In the genomic region with DNA sequence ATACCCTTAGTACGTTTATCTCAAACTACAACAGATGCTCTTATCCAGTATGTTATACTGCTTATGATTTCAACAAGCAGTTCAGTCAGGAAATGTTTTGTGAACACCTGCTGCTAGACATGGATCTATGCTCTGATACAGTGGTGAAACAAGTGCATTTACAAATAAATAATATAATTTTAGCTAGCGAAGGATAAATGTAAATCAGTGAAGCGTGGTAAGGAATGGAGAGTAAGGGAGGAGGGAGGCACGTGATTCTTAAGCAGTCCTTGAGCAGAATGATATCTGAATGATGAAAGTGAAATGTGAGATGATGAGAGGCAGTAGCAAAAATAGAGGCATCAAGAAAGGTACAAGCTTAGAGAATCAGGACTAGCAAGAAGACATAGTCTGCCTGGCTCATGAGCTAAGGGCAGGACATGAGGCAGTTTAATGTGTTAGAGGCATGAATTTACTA, we compare ENCODE assay signal across 23 cellular contexts. TPM values are rescaled to one million over a fixed set of nuclear protein-coding genes. Genes with fewer than 3 reads are reported as not detected.
DNase-seq lines count a peak whose midpoint lies in the region; ATAC-seq and TF ChIP-seq lines count a peak whose summit lies in the region.
"Had no signal": no experiment of that assay in that cellular context is flagged by ENCODE, and none has a peak within 500 bp of the region (broad histone marks: within the 10 kb centered on the region; RNA-seq: fewer than 3 reads in every experiment).

No MANE protein-coding gene starts in this region.

- POLR2A ChIA-PET in IMR-90 (lab: Charles Lee; ENCODE audit: unreplicated experiment) = no interaction called here

- no peak for DNase-seq in left ventricle myocardium inferior
- no peak for DNase-seq in right atrium auricular region (ENCODE audit: low spot score)
- DNase-seq in IMR-90 = no peak
- peak; percentile 39 to 52 for DNase-seq in NCI-H524 (lab: John Stamatoyannopoulos, UW)
- no peak for DNase-seq in smooth muscle cell (lab: John Stamatoyannopoulos, UW; ENCODE audit: unreplicated experiment)
- DNase-seq in T-helper 9 cell = no peak
- no peak for DNase-seq in neural progenitor cell (ENCODE audit: low spot score)
- no peak for DNase-seq in HuH-7.5 (ENCODE audit: low spot score)
- DNase-seq: activated B cell treated with CpG ODN at 0.5 μM for 24 hours; activated CD4-positive, alpha-beta T cell treated with anti-CD3 and anti-CD28 coated beads, Interleukin-2, amount 50 U/mL, for 4 hours; activated CD8-positive, alpha-beta memory T cell treated with anti-CD3 and anti-CD28 coated beads, Interleukin-2, amount 50 U/mL, for 4 hours; anterior cingulate cortex; GDM1; GOT3; lower lobe of right lung; mucosa of descending colon; NCI-H1930; nephron progenitor cell; T1000; upper lobe of left lung had no signal

- H3K36me3 ChIP-seq in left ventricle myocardium inferior (peaks cover 34% of the 10 kb centered on the region), right atrium auricular region (peaks cover 9% of the 10 kb centered on the region), IMR-90 (ENCODE audit: control insufficient read depth, insufficient read depth, low read length) (peaks cover 12% of the 10 kb centered on the region), smooth muscle cell (ENCODE audit: low read depth) (peaks cover 32% of the 10 kb centered on the region), neural progenitor cell (peaks cover 25% of the 10 kb centered on the region)

- H3K27me3 Mint-ChIP-seq in neural progenitor cell (ENCODE audit: insufficient read depth, low read depth) = no peaks in the 10 kb centered on the region
- H3K27me3 Mint-ChIP-seq: activated B cell treated with CpG ODN at 0.5 μM for 24 hours had no signal

- 0 out of 2 replicates have a peak overlapping the region, but pooled peaks have one; percentile 7 for H3K23ac ChIP-seq in IMR-90 (ENCODE audit: low read depth, low read length)

- intact Hi-C loops in left ventricle myocardium inferior (cut with micrococcal nuclease) = loop anchor here (10.0 kb wide), 1 partner anchor 120 kb away; no protein-coding TSS in a partner anchor
- intact Hi-C loops in IMR-90 (cut with micrococcal nuclease) = no loop called here

- H3K9me3 ChIP-seq in left ventricle myocardium inferior (replicated peaks) = no peaks in the 10 kb centered on the region
- H3K9me3 ChIP-seq in right atrium auricular region = no peaks in the 10 kb centered on the region
- H3K9me3 ChIP-seq in IMR-90 (ENCODE audit: control insufficient read depth, insufficient read depth, low read length) = no peaks in the 10 kb centered on the region
- no peaks in the 10 kb centered on the region for H3K9me3 ChIP-seq in smooth muscle cell (replicated peaks; ENCODE audit: low read depth)
- H3K9me3 ChIP-seq in neural progenitor cell (ENCODE audit: low read depth) = no peaks in the 10 kb centered on the region
- H3K9me3 ChIP-seq: lower lobe of right lung, mucosa of descending colon, upper lobe of left lung had no signal

- H4K20me1 ChIP-seq in IMR-90 (ENCODE audit: insufficient read depth, low read length) (no peaks in the 10 kb centered on the region; the same call in 1 of the 2 replicates), smooth muscle cell (ENCODE audit: low read depth) (peaks cover 36% of the 10 kb centered on the region), neural progenitor cell (ENCODE audit: low read depth) (peaks cover 33% of the 10 kb centered on the region)

- H3K18ac ChIP-seq in IMR-90 (ENCODE audit: low read depth, low read length) = no peak overlapping the region

- TF ChIP-seq RAD21 in IMR-90 (IDR thresholded peaks at IDR 0.05; ENCODE audit: low read length) = no peak

- no TSS peak for BruUV-seq in IMR-90 (replicated peaks; lab: Mats Ljungman, UMichigan)

- no peak overlapping the region for H2BK20ac ChIP-seq in IMR-90 (ENCODE audit: low read depth, low read length)

- H3K4ac ChIP-seq in IMR-90 (ENCODE audit: low read depth, low read length) = no peak overlapping the region

- H4K91ac ChIP-seq in IMR-90 (ENCODE audit: insufficient read depth, low read depth, low read length) = no peak overlapping the region

- no peak overlapping the region for H4K5ac ChIP-seq in IMR-90 (ENCODE audit: low read depth, low read length)

- H3K9ac ChIP-seq in IMR-90 (ENCODE audit: low read depth, low read length) (no peak overlapping the region), smooth muscle cell (ENCODE audit: low read depth) (peak overlapping the region; percentile 19), neural progenitor cell (no peak overlapping the region)
- H3K9ac ChIP-seq: KMS-11 had no signal

- no peaks in the 10 kb centered on the region for H3F3A ChIP-seq in smooth muscle cell (ENCODE audit: low read depth)
- H3F3A ChIP-seq in neural progenitor cell (ENCODE audit: low read depth) = no peaks in the 10 kb centered on the region

- no peak overlapping the region for H2BK15ac ChIP-seq in IMR-90 (ENCODE audit: low read depth, low read length)

- no peak overlapping the region for H3K27ac Mint-ChIP-seq in neural progenitor cell
- H3K27ac Mint-ChIP-seq: activated B cell treated with CpG ODN at 0.5 μM for 24 hours; activated naive CD4-positive, alpha-beta T cell treated with anti-CD3 and anti-CD28 coated beads, Interleukin-2, amount 50 U/mL, for 72 hours; activated T-helper 2 cell treated with anti-CD3 and anti-CD28 coated beads, Interferon-gamma antibody, Interleukin-2, Interleukin-4, amounts not matched to agents 10 μg/mL and 5 μg/mL and 100 μg/mL, durations not matched to agents 14 hours and 24 hours and 36 hours; nephron progenitor cell had no signal

- H2AFZ ChIP-seq in IMR-90 (replicated peaks; ENCODE audit: low read length, poor library complexity) (no peak overlapping the region), smooth muscle cell (ENCODE audit: low read depth) (no peak overlapping the region), neural progenitor cell (replicated peaks) (no peak overlapping the region)

- no peaks in the 10 kb centered on the region for H3K27me3 ChIP-seq in left ventricle myocardium inferior (ENCODE audit: low read depth)
- H3K27me3 ChIP-seq in right atrium auricular region = no peaks in the 10 kb centered on the region
- no peaks in the 10 kb centered on the region for H3K27me3 ChIP-seq in IMR-90 (ENCODE audit: control insufficient read depth, insufficient read depth, low read length)
- H3K27me3 ChIP-seq in smooth muscle cell (ENCODE audit: low read depth) = no peaks in the 10 kb centered on the region
- H3K27me3 ChIP-seq in neural progenitor cell = no peaks in the 10 kb centered on the region
- H3K27me3 ChIP-seq: upper lobe of left lung had no signal

- H3K36me3 Mint-ChIP-seq in neural progenitor cell = peaks cover 22% of the 10 kb centered on the region

- peaks cover 7% of the 10 kb centered on the region for H3K4me1 Mint-ChIP-seq in neural progenitor cell

- TF ChIP-seq CTCF in left ventricle myocardium inferior (IDR thresholded peaks at IDR 0.05; ENCODE audit: borderline replicate concordance) (no peak), right atrium auricular region (IDR thresholded peaks at IDR 0.05) (no peak), IMR-90 (conservative IDR thresholded peaks at IDR 0.05; ENCODE audit: low read depth, low read length) (no peak), smooth muscle cell (IDR thresholded peaks at IDR 0.05; ENCODE audit: borderline replicate concordance, insufficient read depth, poor library complexity, severe bottlenecking) (no peak), neural progenitor cell (IDR thresholded peaks at IDR 0.05) (no peak)

- dilution Hi-C loops in IMR-90 (cut with HindIII; ENCODE audit: low sequenced_read_pairs, unreplicated experiment) = no loop called here

- no peak overlapping the region for H3K4me3 Mint-ChIP-seq in neural progenitor cell
- H3K4me3 Mint-ChIP-seq: activated B cell treated with CpG ODN at 0.5 μM for 24 hours, nephron progenitor cell had no signal

- H3K27ac ChIP-seq in left ventricle myocardium inferior (replicated peaks) (peak overlapping the region; percentile 13), right atrium auricular region (peak overlapping the region in 1 of 2 donors; percentile 20), IMR-90 (ENCODE audit: insufficient read depth, low read length) (no peak overlapping the region), smooth muscle cell (ENCODE audit: low read depth) (no peak overlapping the region), neural progenitor cell (no peak overlapping the region)
- H3K27ac ChIP-seq: KMS-11, lower lobe of right lung, upper lobe of left lung had no signal

- H3K9me1 ChIP-seq in IMR-90 (ENCODE audit: insufficient read depth, low read length) = peaks cover 2% of the 10 kb centered on the region; the same call in 1 of the 2 replicates

- no peak overlapping the region for H2BK5ac ChIP-seq in IMR-90 (ENCODE audit: low read depth, low read length, poor library complexity, severe bottlenecking)

- CTCF ChIA-PET in IMR-90 (lab: Yijun Ruan, JAX) = no interaction called here

- in situ Hi-C loops in IMR-90 (cut with MboI; ENCODE audit: low sequenced_read_pairs) = no loop called here

- no peak for ATAC-seq in IMR-90 (ENCODE audit: low read depth)
- ATAC-seq: activated naive CD4-positive, alpha-beta T cell treated with anti-CD3 and anti-CD28 coated beads, Interleukin-2, amount 50 U/mL, for 72 hours; lower lobe of right lung; mucosa of descending colon had no signal

- H3K79me2 ChIP-seq in smooth muscle cell (ENCODE audit: low read depth) (peaks cover 77% of the 10 kb centered on the region), neural progenitor cell (ENCODE audit: low read depth) (peaks cover 97% of the 10 kb centered on the region)

- no peak overlapping the region for H2AK9ac ChIP-seq in IMR-90 (replicated peaks; ENCODE audit: low read depth, low read length, poor library complexity)

- WGBS in IMR-90 (ENCODE audit: extremely low coverage in 2 of 2, insufficient read length in 1 of 2), 2 experiments = 86 to 100% methylated on average over 2 of the region's 4 CpGs
- 97% methylated on average over 4 of the region's 4 CpGs for WGBS in smooth muscle cell (ENCODE audit: low lambda C conversion rate)

- no peak overlapping the region for H4K8ac ChIP-seq in IMR-90 (ENCODE audit: low read depth in 2 of 2, low read length in 2 of 2)

- no peak overlapping the region for H3K14ac ChIP-seq in IMR-90 (replicated peaks; ENCODE audit: low read depth, low read length)

- H2BK120ac ChIP-seq in IMR-90 (ENCODE audit: low read depth, low read length) = no peak overlapping the region

- TF ChIP-seq POLR2A in IMR-90 (IDR thresholded peaks at IDR 0.05; ENCODE audit: low read depth, low read length) = no peak

- H3K4me3 ChIP-seq in left ventricle myocardium inferior (no peak overlapping the region), right atrium auricular region (no peak overlapping the region), IMR-90 (ENCODE audit: insufficient read depth, low read depth, low read length) (no peak overlapping the region), smooth muscle cell (no peak overlapping the region), neural progenitor cell (no peak overlapping the region)
- H3K4me3 ChIP-seq: lower lobe of right lung, mucosa of descending colon, upper lobe of left lung had no signal

- no peak overlapping the region for H2AK5ac ChIP-seq in IMR-90 (ENCODE audit: low read depth, low read length)

- H3K4me1 ChIP-seq in left ventricle myocardium inferior = peaks cover 71% of the 10 kb centered on the region
- H3K4me1 ChIP-seq in right atrium auricular region = peaks cover 0 to 25% of the 10 kb centered on the region in 2 donors
- H3K4me1 ChIP-seq in IMR-90 (ENCODE audit: control insufficient read depth, insufficient read depth, low read length) = peaks cover 3% of the 10 kb centered on the region
- peaks cover 2% of the 10 kb centered on the region for H3K4me1 ChIP-seq in smooth muscle cell (ENCODE audit: low read depth)
- peaks cover 3% of the 10 kb centered on the region for H3K4me1 ChIP-seq in neural progenitor cell

- H3K9me3 Mint-ChIP-seq in neural progenitor cell = no peaks in the 10 kb centered on the region
- H3K9me3 Mint-ChIP-seq: activated B cell treated with CpG ODN at 0.5 μM for 24 hours; activated naive CD4-positive, alpha-beta T cell treated with anti-CD3 and anti-CD28 coated beads, Interleukin-2, amount 50 U/mL, for 72 hours; activated T-helper 2 cell treated with anti-CD3 and anti-CD28 coated beads, Interferon-gamma antibody, Interleukin-2, Interleukin-4, amounts not matched to agents 10 μg/mL and 5 μg/mL and 100 μg/mL, durations not matched to agents 14 hours and 24 hours and 36 hours had no signal

- H3K56ac ChIP-seq in IMR-90 (ENCODE audit: extremely low read depth, insufficient read depth, low read length) = no peak overlapping the region

- no peak overlapping the region for H3K4me2 ChIP-seq in IMR-90 (ENCODE audit: low read depth, low read length)
- no peak overlapping the region for H3K4me2 ChIP-seq in smooth muscle cell
- H3K4me2 ChIP-seq in neural progenitor cell = no peak overlapping the region
- H3K4me2 ChIP-seq: KMS-11 had no signal

- H3K79me1 ChIP-seq in IMR-90 (ENCODE audit: low read depth in 1 of 2, low read length in 2 of 2) = peaks cover 11 to 27% of the 10 kb centered on the region in 2 experiments

RNA-seq across cellular contexts. Expression of gene TSNAX, which starts 6.3 kb away (rescaled TPM):
- total RNA-seq in left ventricle myocardium inferior = 23.6 TPM
- total RNA-seq in right atrium auricular region = 10 to 100 TPM; 19.5 to 26.3 TPM
- 60.6 and 61.4 TPM in 2 replicates for total RNA-seq in IMR-90 (2012; rRNA removed)
- 14.7 and 19.6 TPM in 2 replicates for polyA plus RNA-seq in IMR-90 (2012; rRNA removed)
- polyA plus RNA-seq in IMR-90 (2012; cell fraction: cytosol; rRNA removed) = 2.8 and 6.8 TPM in 2 replicates
- polyA plus RNA-seq in IMR-90 (2012; cell fraction: nucleus; rRNA removed; ENCODE audit: low replicate concordance) = 3.2 and 16.4 TPM in 2 replicates
- 36.5 and 42.4 TPM in 2 replicates for total RNA-seq in smooth muscle cell
- 22.6 and 24.0 TPM in 2 replicates for polyA plus RNA-seq in smooth muscle cell
- 38.0 and 61.0 TPM in 2 replicates for total RNA-seq in neural progenitor cell (ENCODE audit: low replicate concordance)

Comparison
In these comparisons a context has a peak if more than half of its experiments do, and no peak if none do; other contexts are left out.
1. DNase-seq: peak in NCI-H524 (2 of 2); none in left ventricle myocardium inferior (single experiment), right atrium auricular region (single experiment), IMR-90 (single experiment), smooth muscle cell (single experiment), T-helper 9 cell (single experiment), neural progenitor cell (single experiment) and HuH-7.5 (single experiment).